In the genomic region with DNA sequence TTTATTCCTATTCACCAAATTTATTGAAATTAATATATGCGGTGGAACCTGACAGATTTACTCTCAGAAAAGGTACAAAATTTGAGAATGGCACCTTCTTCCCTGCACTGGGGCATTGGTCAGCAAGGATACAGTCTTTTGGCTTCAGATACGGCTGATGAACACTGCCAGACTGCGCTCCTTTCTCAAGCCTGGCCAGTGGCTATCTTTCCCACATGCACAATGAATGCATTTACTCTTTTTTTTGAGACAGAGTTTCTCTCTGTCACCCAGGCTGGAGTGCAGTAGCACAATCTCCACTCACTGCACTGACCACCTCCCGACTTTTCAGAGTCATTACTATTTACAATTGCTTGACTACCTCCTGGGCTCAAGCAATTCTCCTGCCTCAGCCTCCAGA, we compare ENCODE assay signal across 26 cellular contexts.
DNase-seq lines count a peak whose midpoint lies in the region; ATAC-seq and TF ChIP-seq lines count a peak whose summit lies in the region.
"Had no signal": no experiment of that assay in that cellular context is flagged by ENCODE, and none has a peak within 500 bp of the region (broad histone marks: within the 10 kb centered on the region; RNA-seq: fewer than 3 reads in every experiment).

No MANE protein-coding gene starts in this region.

- H3K4me1 ChIP-seq in HUES6 (ENCODE audit: control insufficient read depth, insufficient read depth, low read length), result peaks cover 15% of the 10 kb centered on the region; the same call in 1 of the 2 replicates
- no peaks in the 10 kb centered on the region; the same call in 1 of the 2 replicates for H3K4me1 ChIP-seq in iPS DF 6.9 (ENCODE audit: control insufficient read depth, insufficient read depth, low read length)
- no peaks in the 10 kb centered on the region for H3K4me1 ChIP-seq in mucosa of descending colon (ENCODE audit: low read depth)
- no peaks in the 10 kb centered on the region for H3K4me1 ChIP-seq in OCI-LY7 (ENCODE audit: insufficient read depth, low read length, poor library complexity, severe bottlenecking)
- H3K4me1 ChIP-seq: neural progenitor cell, parathyroid adenoma, SJSA1, stomach, transverse colon had no signal

- ATAC-seq in mucosa of descending colon, result no peak
- ATAC-seq: left colon had no signal

- H3K9ac ChIP-seq in HUES6 (ENCODE audit: low read length), result peak overlapping the region; percentile 26
- H3K9ac ChIP-seq: neural progenitor cell, parathyroid adenoma had no signal

- peaks cover 39% of the 10 kb centered on the region for H3K9me3 ChIP-seq in HUES6 (ENCODE audit: control insufficient read depth, insufficient read depth, low read depth, low read length)
- H3K9me3 ChIP-seq in iPS DF 6.9 (ENCODE audit: control insufficient read depth, insufficient read depth, low read length), result no peaks in the 10 kb centered on the region; the same call in 1 of the 2 replicates
- peaks cover 13% of the 10 kb centered on the region for H3K9me3 ChIP-seq in mucosa of descending colon
- peaks cover 13% of the 10 kb centered on the region for H3K9me3 ChIP-seq in OCI-LY7 (ENCODE audit: low read length)
- H3K9me3 ChIP-seq: transverse colon had no signal

- no CpG with 5 or more reads among the region's 4 CpGs for WGBS in iPS DF 6.9 (ENCODE audit: insufficient coverage, insufficient read length)

- H3K4me2 ChIP-seq in OCI-LY7 (ENCODE audit: low read length), result no peak overlapping the region
- H3K4me2 ChIP-seq: neural progenitor cell had no signal

- H3K27me3 ChIP-seq in HUES6 (ENCODE audit: control insufficient read depth, insufficient read depth, low read length) (no peaks in the 10 kb centered on the region), iPS DF 6.9 (ENCODE audit: control insufficient read depth, insufficient read depth, low read length) (no peaks in the 10 kb centered on the region)
- H3K27me3 ChIP-seq: esophagus squamous epithelium, neural progenitor cell, SJSA1, spleen, stomach, transverse colon had no signal

- H3K36me3 ChIP-seq in HUES6 (ENCODE audit: control insufficient read depth, insufficient read depth, low read length) (peaks cover 12% of the 10 kb centered on the region; the same call in 1 of the 2 replicates), iPS DF 6.9 (ENCODE audit: control insufficient read depth, insufficient read depth, low read length) (no peaks in the 10 kb centered on the region), mucosa of descending colon (ENCODE audit: low read depth) (no peaks in the 10 kb centered on the region), OCI-LY7 (ENCODE audit: insufficient read depth, low read length) (peaks cover 6% of the 10 kb centered on the region)
- H3K36me3 ChIP-seq: neural progenitor cell, SJSA1, transverse colon had no signal

- DNase-seq in iPS DF 6.9 (ENCODE audit: low read depth, low spot score), result no peak
- DNase-seq in superior temporal gyrus (ENCODE audit: extremely low spot score), result peak; percentile 43
- DNase-seq in mucosa of descending colon, result no peak
- no peak for DNase-seq in OCI-LY7 (ENCODE audit: low spot score)
- no peak for DNase-seq in effector CD8-positive, alpha-beta T cell (lab: John Stamatoyannopoulos, UW)
- DNase-seq: activated CD4-positive, alpha-beta T cell treated with anti-CD3 and anti-CD28 coated beads, Interleukin-2, amount 50 U/mL, for 4 hours; activated T-cell treated with anti-CD3 and anti-CD28 coated beads, Interleukin-2, amount 50 U/mL, for 48 hours; DMS79; esophagus squamous epithelium; foreskin melanocyte; H7; Karpas-422; left colon; mesenchymal stem cell; NCI-H446 treated with DMSO at 0.1 percent for 48 hours; NCI-H774; spleen; stimulated activated CD8-positive, alpha-beta memory T cell treated with anti-CD3 and anti-CD28 coated beads, Interleukin-4, amount 100 ng/mL, for 48 hours; stomach; T-helper 9 cell; transverse colon had no signal

- POLR2A ChIA-PET in OCI-LY7 (lab: Charles Lee), result interaction anchor here (0.9 kb wide), 1 partner anchor 194 kb away, joined by 3 read pairs; no protein-coding TSS in a partner anchor

- H3K27ac ChIP-seq in HUES6 (ENCODE audit: low read depth, low read length) (peak overlapping the region; percentile 71), angular gyrus (ENCODE audit: low read depth, low read length) (peak overlapping the region; percentile 48), iPS DF 6.9 (ENCODE audit: low read length) (peak overlapping the region; percentile 81), OCI-LY7 (ENCODE audit: low read depth, low read length, poor library complexity, severe bottlenecking) (no peak overlapping the region)
- H3K27ac ChIP-seq: neural progenitor cell, parathyroid adenoma, SJSA1, spleen, transverse colon had no signal

- intact Hi-C loops in mucosa of descending colon (cut with DNase I, micrococcal nuclease), result no loop called here
- intact Hi-C loops in OCI-LY7 (cut with micrococcal nuclease; ENCODE audit: unreplicated experiment), result no loop called here

- TF ChIP-seq CTCF in mucosa of descending colon (IDR thresholded peaks at IDR 0.05) (no peak), OCI-LY7 (conservative IDR thresholded peaks at IDR 0.05; ENCODE audit: low read length) (no peak)

- H4K20me1 ChIP-seq in OCI-LY7 (ENCODE audit: insufficient read depth, low read length), result no peaks in the 10 kb centered on the region

- H2AFZ ChIP-seq in OCI-LY7 (ENCODE audit: low read length), result no peak overlapping the region
- H2AFZ ChIP-seq: neural progenitor cell, parathyroid adenoma had no signal

- CTCF ChIA-PET in OCI-LY7 (lab: Charles Lee; ENCODE audit: unreplicated experiment), result no interaction called here

- H3K79me2 ChIP-seq in OCI-LY7 (ENCODE audit: insufficient read depth, low read depth, low read length), result no peaks in the 10 kb centered on the region
- H3K79me2 ChIP-seq: parathyroid adenoma had no signal

- H3K4me3 ChIP-seq in HUES6 (ENCODE audit: low read depth, low read length) (no peak overlapping the region), iPS DF 6.9 (ENCODE audit: low read length) (no peak overlapping the region), mucosa of descending colon (no peak overlapping the region), OCI-LY7 (ENCODE audit: low read depth, low read length, poor library complexity, severe bottlenecking) (no peak overlapping the region)
- H3K4me3 ChIP-seq: esophagus squamous epithelium, neural progenitor cell, SJSA1, spleen, stomach, transverse colon had no signal

- H3K9me2 ChIP-seq in OCI-LY7 (ENCODE audit: insufficient read depth, low read length), result no peaks in the 10 kb centered on the region

- no TSS peak for BruUV-seq in OCI-LY7 (replicated peaks; lab: Mats Ljungman, UMichigan)
